1 cellular context compared by ENCODE assay signal in the genomic region with DNA sequence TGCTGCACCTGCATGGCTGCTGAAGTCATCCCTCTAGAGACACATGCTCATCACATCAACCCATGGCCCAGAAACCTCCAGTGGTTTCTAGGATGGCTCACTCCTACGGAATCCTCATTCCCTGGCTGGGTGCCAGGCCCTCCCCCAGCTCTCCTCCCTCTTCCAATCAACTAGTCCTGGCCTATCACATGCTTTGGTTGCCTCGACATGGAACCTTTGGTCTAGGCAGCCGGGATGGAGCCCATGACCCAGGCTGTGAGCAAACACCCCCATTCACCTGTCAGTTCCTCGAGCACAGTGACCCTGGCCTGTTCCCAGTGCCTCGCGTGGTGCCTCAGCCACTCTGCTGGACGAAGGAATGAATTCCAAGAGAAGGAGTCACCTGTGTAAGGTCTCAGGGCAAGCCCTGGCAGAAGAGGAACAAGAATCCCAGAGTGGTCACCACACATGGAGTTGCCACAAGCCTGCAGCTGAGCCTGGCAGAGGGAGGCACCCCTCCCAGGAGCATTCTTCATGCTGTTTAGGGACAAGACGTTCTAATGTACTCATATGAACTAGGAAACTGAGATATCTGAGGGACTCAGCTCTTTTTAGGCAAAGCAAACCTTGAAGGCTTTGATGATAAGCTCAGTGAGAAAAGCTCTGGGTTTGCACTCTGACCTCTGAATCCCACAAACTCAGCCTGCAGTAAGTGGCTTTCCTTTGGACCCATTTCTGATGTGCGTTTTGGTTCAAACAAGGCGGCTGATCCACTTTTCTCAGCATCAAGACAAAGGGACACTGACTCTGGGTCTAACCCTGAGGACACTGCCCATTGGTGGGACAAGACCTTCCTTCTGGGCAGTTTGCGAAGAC.
TF ChIP-seq lines count a peak whose summit lies in the region.

No MANE protein-coding gene starts in this region.

TF ChIP-seq in HepG2, 621 proteins besides CTCF, POLR2A, EP300 and RAD21 (continued from another document and continues in another):
- TF ChIP-seq, protein P1, sequence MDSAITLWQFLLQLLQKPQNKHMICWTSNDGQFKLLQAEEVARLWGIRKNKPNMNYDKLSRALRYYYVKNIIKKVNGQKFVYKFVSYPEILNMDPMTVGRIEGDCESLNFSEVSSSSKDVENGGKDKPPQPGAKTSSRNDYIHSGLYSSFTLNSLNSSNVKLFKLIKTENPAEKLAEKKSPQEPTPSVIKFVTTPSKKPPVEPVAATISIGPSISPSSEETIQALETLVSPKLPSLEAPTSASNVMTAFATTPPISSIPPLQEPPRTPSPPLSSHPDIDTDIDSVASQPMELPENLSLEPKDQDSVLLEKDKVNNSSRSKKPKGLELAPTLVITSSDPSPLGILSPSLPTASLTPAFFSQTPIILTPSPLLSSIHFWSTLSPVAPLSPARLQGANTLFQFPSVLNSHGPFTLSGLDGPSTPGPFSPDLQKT (CRISPR knock-in tag; IDR thresholded peaks at IDR 0.05; ENCODE audit: borderline replicate concordance): no peak
- TF ChIP-seq ZSCAN21 (CRISPR knock-in tag; IDR thresholded peaks at IDR 0.05; ENCODE audit: borderline replicate concordance) (no peak), ESRRA (CRISPR knock-in tag; IDR thresholded peaks at IDR 0.05; ENCODE audit: low read depth) (no peak), ZNF326 (CRISPR knock-in tag; IDR thresholded peaks at IDR 0.05; ENCODE audit: borderline replicate concordance) (no peak), RAD51 (IDR thresholded peaks at IDR 0.05; ENCODE audit: borderline replicate concordance) (peak; percentile 30; the same call in 1 of the 2 replicates), ZNF792 (CRISPR knock-in tag; IDR thresholded peaks at IDR 0.05) (no peak), NFE2 (CRISPR knock-in tag; IDR thresholded peaks at IDR 0.05) (no peak), ZNF556 (CRISPR knock-in tag; IDR thresholded peaks at IDR 0.05; ENCODE audit: borderline replicate concordance) (no peak), JUNB (CRISPR knock-in tag; IDR thresholded peaks at IDR 0.05; ENCODE audit: borderline replicate concordance) (no peak), KDM5A (IDR thresholded peaks at IDR 0.05; ENCODE audit: borderline replicate concordance, low read length) (no peak), ETV5 (CRISPR knock-in tag; IDR thresholded peaks at IDR 0.05; ENCODE audit: borderline replicate concordance) (no peak), ZNF549 (CRISPR knock-in tag; IDR thresholded peaks at IDR 0.05) (no peak), JDP2 (CRISPR knock-in tag; IDR thresholded peaks at IDR 0.05; ENCODE audit: borderline replicate concordance) (no peak), SMAD3 (CRISPR knock-in tag; IDR thresholded peaks at IDR 0.05) (no peak), NR1H2 (CRISPR knock-in tag; IDR thresholded peaks at IDR 0.05; ENCODE audit: borderline replicate concordance, low read depth) (no peak), ZBTB38 (CRISPR knock-in tag; IDR thresholded peaks at IDR 0.05) (0 out of 2 replicates have a peak, but pooled peaks have one; percentile 25), ZNF235 (CRISPR knock-in tag; IDR thresholded peaks at IDR 0.05; ENCODE audit: borderline replicate concordance) (no peak), ZNF703 (CRISPR knock-in tag; IDR thresholded peaks at IDR 0.05; ENCODE audit: borderline replicate concordance) (no peak), NFE2L2 (IDR thresholded peaks at IDR 0.05; ENCODE audit: low read length) (no peak), KDM5B (CRISPR knock-in tag; IDR thresholded peaks at IDR 0.05; ENCODE audit: borderline replicate concordance) (no peak), ZNF781 (CRISPR knock-in tag; IDR thresholded peaks at IDR 0.05; ENCODE audit: borderline replicate concordance, not compliant biosample characterization) (no peak), ZNF746 (CRISPR knock-in tag; IDR thresholded peaks at IDR 0.05) (0 out of 2 replicates have a peak, but pooled peaks have one; percentile 48)
- TF ChIP-seq, protein P2, sequence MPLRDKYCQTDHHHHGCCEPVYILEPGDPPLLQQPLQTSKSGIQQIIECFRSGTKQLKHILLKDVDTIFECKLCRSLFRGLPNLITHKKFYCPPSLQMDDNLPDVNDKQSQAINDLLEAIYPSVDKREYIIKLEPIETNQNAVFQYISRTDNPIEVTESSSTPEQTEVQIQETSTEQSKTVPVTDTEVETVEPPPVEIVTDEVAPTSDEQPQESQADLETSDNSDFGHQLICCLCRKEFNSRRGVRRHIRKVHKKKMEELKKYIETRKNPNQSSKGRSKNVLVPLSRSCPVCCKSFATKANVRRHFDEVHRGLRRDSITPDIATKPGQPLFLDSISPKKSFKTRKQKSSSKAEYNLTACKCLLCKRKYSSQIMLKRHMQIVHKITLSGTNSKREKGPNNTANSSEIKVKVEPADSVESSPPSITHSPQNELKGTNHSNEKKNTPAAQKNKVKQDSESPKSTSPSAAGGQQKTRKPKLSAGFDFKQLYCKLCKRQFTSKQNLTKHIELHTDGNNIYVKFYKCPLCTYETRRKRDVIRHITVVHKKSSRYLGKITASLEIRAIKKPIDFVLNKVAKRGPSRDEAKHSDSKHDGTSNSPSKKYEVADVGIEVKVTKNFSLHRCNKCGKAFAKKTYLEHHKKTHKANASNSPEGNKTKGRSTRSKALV (CRISPR knock-in tag; IDR thresholded peaks at IDR 0.05): no peak
- TF ChIP-seq, protein P3, sequence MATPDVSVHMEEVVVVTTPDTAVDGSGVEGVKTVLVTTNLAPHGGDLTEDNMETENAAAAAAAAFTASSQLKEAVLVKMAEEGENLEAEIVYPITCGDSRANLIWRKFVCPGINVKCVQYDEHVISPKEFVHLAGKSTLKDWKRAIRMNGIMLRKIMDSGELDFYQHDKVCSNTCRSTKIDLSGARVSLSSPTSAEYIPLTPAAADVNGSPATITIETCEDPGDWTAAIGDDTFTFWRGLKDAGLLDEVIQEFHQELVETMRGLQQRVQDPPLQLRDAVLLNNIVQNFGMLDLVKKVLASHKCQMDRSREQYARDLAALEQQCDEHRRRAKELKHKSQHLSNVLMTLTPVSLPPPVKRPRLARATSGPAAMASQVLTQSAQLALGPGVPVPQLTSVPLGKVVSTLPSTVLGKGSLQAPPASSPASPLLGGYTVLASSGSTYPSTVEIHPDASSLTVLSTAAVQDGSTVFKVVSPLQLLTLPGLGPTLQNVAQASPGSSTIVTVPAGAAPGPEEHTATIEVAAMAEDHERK (CRISPR knock-in tag; IDR thresholded peaks at IDR 0.05; ENCODE audit: low read depth): no peak
- TF ChIP-seq, protein P4, sequence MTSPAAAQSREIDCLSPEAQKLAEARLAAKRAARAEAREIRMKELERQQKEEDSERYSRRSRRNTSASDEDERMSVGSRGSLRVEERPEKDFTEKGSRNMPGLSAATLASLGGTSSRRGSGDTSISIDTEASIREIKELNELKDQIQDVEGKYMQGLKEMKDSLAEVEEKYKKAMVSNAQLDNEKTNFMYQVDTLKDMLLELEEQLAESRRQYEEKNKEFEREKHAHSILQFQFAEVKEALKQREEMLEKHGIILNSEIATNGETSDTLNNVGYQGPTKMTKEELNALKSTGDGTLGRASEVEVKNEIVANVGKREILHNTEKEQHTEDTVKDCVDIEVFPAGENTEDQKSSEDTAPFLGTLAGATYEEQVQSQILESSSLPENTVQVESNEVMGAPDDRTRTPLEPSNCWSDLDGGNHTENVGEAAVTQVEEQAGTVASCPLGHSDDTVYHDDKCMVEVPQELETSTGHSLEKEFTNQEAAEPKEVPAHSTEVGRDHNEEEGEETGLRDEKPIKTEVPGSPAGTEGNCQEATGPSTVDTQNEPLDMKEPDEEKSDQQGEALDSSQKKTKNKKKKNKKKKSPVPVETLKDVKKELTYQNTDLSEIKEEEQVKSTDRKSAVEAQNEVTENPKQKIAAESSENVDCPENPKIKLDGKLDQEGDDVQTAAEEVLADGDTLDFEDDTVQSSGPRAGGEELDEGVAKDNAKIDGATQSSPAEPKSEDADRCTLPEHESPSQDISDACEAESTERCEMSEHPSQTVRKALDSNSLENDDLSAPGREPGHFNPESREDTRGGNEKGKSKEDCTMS (CRISPR knock-in tag; conservative IDR thresholded peaks at IDR 0.05): no peak
- TF ChIP-seq, protein P5, sequence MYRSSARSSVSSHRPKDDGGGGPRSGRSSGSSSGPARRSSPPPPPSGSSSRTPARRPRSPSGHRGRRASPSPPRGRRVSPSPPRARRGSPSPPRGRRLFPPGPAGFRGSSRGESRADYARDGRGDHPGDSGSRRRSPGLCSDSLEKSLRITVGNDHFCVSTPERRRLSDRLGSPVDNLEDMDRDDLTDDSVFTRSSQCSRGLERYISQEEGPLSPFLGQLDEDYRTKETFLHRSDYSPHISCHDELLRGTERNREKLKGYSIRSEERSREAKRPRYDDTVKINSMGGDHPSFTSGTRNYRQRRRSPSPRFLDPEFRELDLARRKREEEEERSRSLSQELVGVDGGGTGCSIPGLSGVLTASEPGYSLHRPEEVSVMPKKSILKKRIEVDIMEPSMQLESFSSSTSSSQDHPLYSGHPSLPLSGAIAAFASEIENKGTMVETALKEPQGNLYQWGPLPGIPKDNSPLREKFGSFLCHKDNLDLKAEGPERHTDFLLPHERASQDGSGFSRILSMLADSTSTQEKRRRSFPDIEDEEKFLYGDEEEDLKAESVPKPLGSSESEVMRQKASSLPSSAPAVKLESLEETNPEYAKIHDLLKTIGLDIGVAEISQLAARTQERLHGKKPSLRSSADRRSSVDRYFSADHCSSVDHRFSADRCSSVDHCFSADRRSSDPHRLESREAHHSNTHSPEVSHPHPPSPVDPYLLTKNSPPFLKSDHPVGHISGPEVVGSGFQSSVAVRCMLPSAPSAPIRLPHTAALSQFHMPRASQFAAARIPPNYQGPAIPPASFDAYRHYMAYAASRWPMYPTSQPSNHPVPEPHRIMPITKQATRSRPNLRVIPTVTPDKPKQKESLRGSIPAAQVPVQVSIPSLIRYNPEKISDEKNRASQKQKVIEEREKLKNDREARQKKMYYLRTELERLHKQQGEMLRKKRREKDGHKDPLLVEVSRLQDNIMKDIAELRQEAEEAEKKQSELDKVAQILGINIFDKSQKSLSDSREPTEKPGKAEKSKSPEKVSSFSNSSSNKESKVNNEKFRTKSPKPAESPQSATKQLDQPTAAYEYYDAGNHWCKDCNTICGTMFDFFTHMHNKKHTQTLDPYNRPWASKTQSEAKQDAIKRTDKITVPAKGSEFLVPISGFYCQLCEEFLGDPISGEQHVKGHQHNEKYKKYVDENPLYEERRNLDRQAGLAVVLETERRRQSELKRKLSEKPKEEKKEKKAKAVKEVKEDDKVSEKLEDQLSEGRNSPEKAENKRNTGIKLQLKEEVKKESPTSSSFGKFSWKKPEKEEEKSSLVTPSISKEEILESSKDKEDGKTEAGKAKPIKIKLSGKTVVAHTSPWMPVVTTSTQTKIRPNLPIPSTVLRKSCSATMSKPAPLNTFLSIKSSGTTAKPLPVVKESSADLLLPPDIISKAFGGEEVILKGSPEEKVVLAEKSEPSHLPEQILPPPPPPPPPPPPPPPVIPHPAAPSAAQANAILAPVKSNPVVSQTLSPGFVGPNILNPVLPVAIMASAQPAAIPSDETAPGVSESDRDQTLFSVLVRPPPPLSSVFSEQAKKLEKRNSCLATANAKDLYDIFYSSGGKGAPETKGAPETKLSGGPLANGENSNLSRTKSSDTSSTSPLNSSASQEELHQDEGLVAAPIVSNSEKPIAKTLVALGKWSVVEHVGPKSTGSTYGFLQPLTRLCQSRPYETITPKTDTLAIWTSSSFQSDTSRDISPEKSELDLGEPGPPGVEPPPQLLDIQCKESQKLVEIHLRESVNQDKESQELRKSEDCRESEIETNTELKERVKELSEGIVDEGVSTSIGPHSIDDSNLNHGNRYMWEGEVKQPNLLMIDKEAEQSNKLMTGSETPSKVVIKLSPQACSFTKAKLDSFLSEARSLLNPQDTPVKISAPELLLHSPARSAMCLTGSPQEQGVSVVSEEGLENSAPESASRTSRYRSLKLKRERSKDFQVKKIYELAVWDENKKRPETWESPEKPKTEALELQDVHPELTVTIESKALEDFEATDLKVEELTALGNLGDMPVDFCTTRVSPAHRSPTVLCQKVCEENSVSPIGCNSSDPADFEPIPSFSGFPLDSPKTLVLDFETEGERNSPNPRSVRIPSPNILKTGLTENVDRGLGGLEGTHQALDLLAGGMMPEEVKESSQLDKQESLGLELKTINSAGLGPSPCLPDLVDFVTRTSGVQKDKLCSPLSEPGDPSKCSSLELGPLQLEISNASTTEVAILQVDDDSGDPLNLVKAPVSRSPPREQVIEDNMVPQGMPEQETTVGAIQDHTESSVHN (CRISPR knock-in tag; IDR thresholded peaks at IDR 0.05): peak; percentile 80; the same call in 1 of the 2 replicates
- TF ChIP-seq, protein P6, sequence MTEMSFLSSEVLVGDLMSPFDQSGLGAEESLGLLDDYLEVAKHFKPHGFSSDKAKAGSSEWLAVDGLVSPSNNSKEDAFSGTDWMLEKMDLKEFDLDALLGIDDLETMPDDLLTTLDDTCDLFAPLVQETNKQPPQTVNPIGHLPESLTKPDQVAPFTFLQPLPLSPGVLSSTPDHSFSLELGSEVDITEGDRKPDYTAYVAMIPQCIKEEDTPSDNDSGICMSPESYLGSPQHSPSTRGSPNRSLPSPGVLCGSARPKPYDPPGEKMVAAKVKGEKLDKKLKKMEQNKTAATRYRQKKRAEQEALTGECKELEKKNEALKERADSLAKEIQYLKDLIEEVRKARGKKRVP (CRISPR knock-in tag; IDR thresholded peaks at IDR 0.05): no peak
- TF ChIP-seq, protein P7, sequence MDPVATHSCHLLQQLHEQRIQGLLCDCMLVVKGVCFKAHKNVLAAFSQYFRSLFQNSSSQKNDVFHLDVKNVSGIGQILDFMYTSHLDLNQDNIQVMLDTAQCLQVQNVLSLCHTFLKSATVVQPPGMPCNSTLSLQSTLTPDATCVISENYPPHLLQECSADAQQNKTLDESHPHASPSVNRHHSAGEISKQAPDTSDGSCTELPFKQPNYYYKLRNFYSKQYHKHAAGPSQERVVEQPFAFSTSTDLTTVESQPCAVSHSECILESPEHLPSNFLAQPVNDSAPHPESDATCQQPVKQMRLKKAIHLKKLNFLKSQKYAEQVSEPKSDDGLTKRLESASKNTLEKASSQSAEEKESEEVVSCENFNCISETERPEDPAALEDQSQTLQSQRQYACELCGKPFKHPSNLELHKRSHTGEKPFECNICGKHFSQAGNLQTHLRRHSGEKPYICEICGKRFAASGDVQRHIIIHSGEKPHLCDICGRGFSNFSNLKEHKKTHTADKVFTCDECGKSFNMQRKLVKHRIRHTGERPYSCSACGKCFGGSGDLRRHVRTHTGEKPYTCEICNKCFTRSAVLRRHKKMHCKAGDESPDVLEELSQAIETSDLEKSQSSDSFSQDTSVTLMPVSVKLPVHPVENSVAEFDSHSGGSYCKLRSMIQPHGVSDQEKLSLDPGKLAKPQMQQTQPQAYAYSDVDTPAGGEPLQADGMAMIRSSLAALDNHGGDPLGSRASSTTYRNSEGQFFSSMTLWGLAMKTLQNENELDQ (CRISPR knock-in tag; IDR thresholded peaks at IDR 0.05; ENCODE audit: borderline replicate concordance): no peak
- TF ChIP-seq, protein P8, sequence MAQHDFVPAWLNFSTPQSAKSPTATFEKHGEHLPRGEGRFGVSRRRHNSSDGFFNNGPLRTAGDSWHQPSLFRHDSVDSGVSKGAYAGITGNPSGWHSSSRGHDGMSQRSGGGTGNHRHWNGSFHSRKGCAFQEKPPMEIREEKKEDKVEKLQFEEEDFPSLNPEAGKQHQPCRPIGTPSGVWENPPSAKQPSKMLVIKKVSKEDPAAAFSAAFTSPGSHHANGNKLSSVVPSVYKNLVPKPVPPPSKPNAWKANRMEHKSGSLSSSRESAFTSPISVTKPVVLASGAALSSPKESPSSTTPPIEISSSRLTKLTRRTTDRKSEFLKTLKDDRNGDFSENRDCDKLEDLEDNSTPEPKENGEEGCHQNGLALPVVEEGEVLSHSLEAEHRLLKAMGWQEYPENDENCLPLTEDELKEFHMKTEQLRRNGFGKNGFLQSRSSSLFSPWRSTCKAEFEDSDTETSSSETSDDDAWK (CRISPR knock-in tag; IDR thresholded peaks at IDR 0.05): no peak
